In genomic region chr7:44106311-44107065, GRCh38 we compare ENCODE assay signal across 15 cellular contexts. TPM values are rescaled to one million over a fixed set of nuclear protein-coding genes. Genes with fewer than 3 reads are reported as not detected.
DNase-seq lines count a peak whose midpoint lies in the region; ATAC-seq and TF ChIP-seq lines count a peak whose summit lies in the region.
"Had no signal": no experiment of that assay in that cellular context is flagged by ENCODE, and none has a peak within 500 bp of the region (broad histone marks: within the 10 kb centered on the region; RNA-seq: fewer than 3 reads in every experiment).

No MANE protein-coding gene starts in this region.

- no peaks in the 10 kb centered on the region for H3K36me3 Mint-ChIP-seq in activated T-helper 1 cell treated with anti-CD3 and anti-CD28 coated beads, Interleukin-12 subunit alpha, Interleukin-12 subunit beta, Interleukin-2, Interleukin-4 antibody, amounts not matched to agents 30 ng/mL and 10 ng/mL and 1 ng/mL, durations not matched to agents 14 hours and 24 hours and 36 hours (ENCODE audit: low read depth)
- H3K36me3 Mint-ChIP-seq: activated naive CD4-positive, alpha-beta T cell treated with anti-CD3 and anti-CD28 coated beads, Interleukin-2, amount 10 ng/mL, durations not matched to agents 7 days and 5 days had no signal

- H3K79me2 ChIP-seq in smooth muscle cell (ENCODE audit: low read depth): peaks cover 23% of the 10 kb centered on the region

- no peak overlapping the region for H3K9ac ChIP-seq in smooth muscle cell (ENCODE audit: low read depth)

- intact Hi-C loops in activated T-helper 1 cell treated with anti-CD3 and anti-CD28 coated beads, Interleukin-12 subunit alpha, Interleukin-12 subunit beta, Interleukin-2, Interleukin-4 antibody, amounts not matched to agents 30 ng/mL and 10 ng/mL and 1 ng/mL, durations not matched to agents 14 hours and 24 hours and 36 hours (cut with micrococcal nuclease): no loop called here

- H3K4me3 ChIP-seq in AG10803 (ENCODE audit: low read length) (peak overlapping the region; percentile 95), foreskin fibroblast (ENCODE audit: low read depth in 1 of 2, low read length in 2 of 2) (peak overlapping the region; percentile 81 to 86), smooth muscle cell (peak overlapping the region; percentile 84)
- H3K4me3 ChIP-seq: GM12878 had no signal

- no peaks in the 10 kb centered on the region for H3K4me1 ChIP-seq in smooth muscle cell (ENCODE audit: low read depth)

- H3K27me3 ChIP-seq in smooth muscle cell (ENCODE audit: low read depth): no peaks in the 10 kb centered on the region

- H3K27ac ChIP-seq in smooth muscle cell (ENCODE audit: low read depth): no peak overlapping the region

- TF ChIP-seq CTCF in AG10803 (conservative IDR thresholded peaks at IDR 0.05; ENCODE audit: low read length) (no peak), foreskin fibroblast (IDR thresholded peaks at IDR 0.05; ENCODE audit: low read depth, low read length) (no peak), smooth muscle cell (IDR thresholded peaks at IDR 0.05; ENCODE audit: borderline replicate concordance, insufficient read depth, poor library complexity, severe bottlenecking) (no peak)

- H2AFZ ChIP-seq in smooth muscle cell (ENCODE audit: low read depth): no peak overlapping the region

- no peaks in the 10 kb centered on the region for H3K9me3 ChIP-seq in smooth muscle cell (replicated peaks; ENCODE audit: low read depth)

- peak overlapping the region; percentile 94 for H3K4me2 ChIP-seq in smooth muscle cell

- DNase-seq in AG10803 (ENCODE audit: low read depth): no peak
- no peak for DNase-seq in activated T-helper 1 cell treated with anti-CD3 and anti-CD28 coated beads, Interleukin-12 subunit alpha, Interleukin-12 subunit beta, Interleukin-2, Interleukin-4 antibody, amounts not matched to agents 30 ng/mL and 10 ng/mL and 1 ng/mL, durations not matched to agents 14 hours and 24 hours and 36 hours (ENCODE audit: low spot score)
- no peak for DNase-seq in foreskin fibroblast
- DNase-seq in smooth muscle cell (lab: John Stamatoyannopoulos, UW; ENCODE audit: unreplicated experiment): no peak
- no peak for DNase-seq in SKM-1 (lab: John Stamatoyannopoulos, UW; ENCODE audit: unreplicated experiment)
- no peak for DNase-seq in NCI-H2081 treated with DMSO at 0.1 percent for 48 hours (lab: John Stamatoyannopoulos, UW)
- DNase-seq: activated naive CD4-positive, alpha-beta T cell treated with anti-CD3 and anti-CD28 coated beads, Interleukin-2, amount 10 ng/mL, durations not matched to agents 7 days and 5 days; NCI-H510A treated with DMSO at 0.1 percent for 48 hours had no signal

- 96% methylated on average over 10 of the region's 10 CpGs for WGBS in smooth muscle cell (ENCODE audit: low lambda C conversion rate)

- no peak for ATAC-seq in HG03025 (IDR thresholded peaks at IDR 0.05; ENCODE audit: low FRiP score, unreplicated experiment)
- ATAC-seq in GM19035 (IDR thresholded peaks at IDR 0.05; ENCODE audit: unreplicated experiment): no peak
- ATAC-seq: GM12878, right cardiac atrium had no signal

- H4K20me1 ChIP-seq in smooth muscle cell (ENCODE audit: low read depth): peaks cover 18% of the 10 kb centered on the region

- peaks cover 10% of the 10 kb centered on the region for H3K4me1 Mint-ChIP-seq in activated T-helper 1 cell treated with anti-CD3 and anti-CD28 coated beads, Interleukin-12 subunit alpha, Interleukin-12 subunit beta, Interleukin-2, Interleukin-4 antibody, amounts not matched to agents 30 ng/mL and 10 ng/mL and 1 ng/mL, durations not matched to agents 14 hours and 24 hours and 36 hours (ENCODE audit: low read depth)

- H3K4me3 Mint-ChIP-seq in activated T-helper 1 cell treated with anti-CD3 and anti-CD28 coated beads, Interleukin-12 subunit alpha, Interleukin-12 subunit beta, Interleukin-2, Interleukin-4 antibody, amounts not matched to agents 30 ng/mL and 10 ng/mL and 1 ng/mL, durations not matched to agents 14 hours and 24 hours and 36 hours: peak overlapping the region; percentile 61

- H3K27ac Mint-ChIP-seq in activated T-helper 1 cell treated with anti-CD3 and anti-CD28 coated beads, Interleukin-12 subunit alpha, Interleukin-12 subunit beta, Interleukin-2, Interleukin-4 antibody, amounts not matched to agents 30 ng/mL and 10 ng/mL and 1 ng/mL, durations not matched to agents 14 hours and 24 hours and 36 hours: no peak overlapping the region
- H3K27ac Mint-ChIP-seq: activated naive CD4-positive, alpha-beta T cell treated with anti-CD3 and anti-CD28 coated beads, Interleukin-2, amount 10 ng/mL, durations not matched to agents 7 days and 5 days had no signal

- H3K27me3 Mint-ChIP-seq in activated T-helper 1 cell treated with anti-CD3 and anti-CD28 coated beads, Interleukin-12 subunit alpha, Interleukin-12 subunit beta, Interleukin-2, Interleukin-4 antibody, amounts not matched to agents 30 ng/mL and 10 ng/mL and 1 ng/mL, durations not matched to agents 14 hours and 24 hours and 36 hours (ENCODE audit: insufficient read depth): peaks cover 20% of the 10 kb centered on the region

- H3K9me3 Mint-ChIP-seq in activated T-helper 1 cell treated with anti-CD3 and anti-CD28 coated beads, Interleukin-12 subunit alpha, Interleukin-12 subunit beta, Interleukin-2, Interleukin-4 antibody, amounts not matched to agents 30 ng/mL and 10 ng/mL and 1 ng/mL, durations not matched to agents 14 hours and 24 hours and 36 hours: no peaks in the 10 kb centered on the region
- H3K9me3 Mint-ChIP-seq: activated naive CD4-positive, alpha-beta T cell treated with anti-CD3 and anti-CD28 coated beads, Interleukin-2, amount 10 ng/mL, durations not matched to agents 7 days and 5 days had no signal

- H3F3A ChIP-seq in smooth muscle cell (ENCODE audit: low read depth): peaks cover 17% of the 10 kb centered on the region

- no peaks in the 10 kb centered on the region for H3K36me3 ChIP-seq in smooth muscle cell (ENCODE audit: low read depth)

RNA-seq across cellular contexts. Expression of gene AEBP1, which starts 2.3 kb away (rescaled TPM):
- 17.0 and 17.2 TPM in 2 replicates for total RNA-seq in activated T-helper 1 cell treated with anti-CD3 and anti-CD28 coated beads, Interleukin-12 subunit alpha, Interleukin-12 subunit beta, Interleukin-2, Interleukin-4 antibody, amounts not matched to agents 30 ng/mL and 10 ng/mL and 1 ng/mL, durations not matched to agents 14 hours and 24 hours and 36 hours
- total RNA-seq in smooth muscle cell: 36.6 and 39.7 TPM in 2 replicates
- 141 and 163 TPM in 2 replicates for polyA plus RNA-seq in smooth muscle cell
- total RNA-seq: Daoy had no signal

RNA-seq across cellular contexts. Expression of gene POLD2, which starts 16.9 kb away (rescaled TPM):
- total RNA-seq in activated T-helper 1 cell treated with anti-CD3 and anti-CD28 coated beads, Interleukin-12 subunit alpha, Interleukin-12 subunit beta, Interleukin-2, Interleukin-4 antibody, amounts not matched to agents 30 ng/mL and 10 ng/mL and 1 ng/mL, durations not matched to agents 14 hours and 24 hours and 36 hours: 234 and 250 TPM in 2 replicates
- 45.5 and 49.1 TPM in 2 replicates for total RNA-seq in smooth muscle cell
- polyA plus RNA-seq in smooth muscle cell: 133 and 151 TPM in 2 replicates

RNA-seq across cellular contexts. Expression of gene POLM, which starts 24.2 kb away (rescaled TPM):
- 36.9 and 41.7 TPM in 2 replicates for total RNA-seq in activated T-helper 1 cell treated with anti-CD3 and anti-CD28 coated beads, Interleukin-12 subunit alpha, Interleukin-12 subunit beta, Interleukin-2, Interleukin-4 antibody, amounts not matched to agents 30 ng/mL and 10 ng/mL and 1 ng/mL, durations not matched to agents 14 hours and 24 hours and 36 hours
- 4.9 and 5.2 TPM in 2 replicates for total RNA-seq in smooth muscle cell
- polyA plus RNA-seq in smooth muscle cell: 9.9 and 10.2 TPM in 2 replicates

RNA-seq across cellular contexts. Expression of gene MYL7, which starts 34.6 kb away (rescaled TPM):
- not detected in 2 replicates for total RNA-seq in activated T-helper 1 cell treated with anti-CD3 and anti-CD28 coated beads, Interleukin-12 subunit alpha, Interleukin-12 subunit beta, Interleukin-2, Interleukin-4 antibody, amounts not matched to agents 30 ng/mL and 10 ng/mL and 1 ng/mL, durations not matched to agents 14 hours and 24 hours and 36 hours
- total RNA-seq in smooth muscle cell: 39.0 and 95.1 TPM in 2 replicates
- polyA plus RNA-seq in smooth muscle cell: 35.8 and 77.7 TPM in 2 replicates
- total RNA-seq: Daoy, GM12878, ureter had no signal

RNA-seq across cellular contexts. Expression of gene PGAM2, which starts 41.1 kb away (rescaled TPM):
- total RNA-seq in activated T-helper 1 cell treated with anti-CD3 and anti-CD28 coated beads, Interleukin-12 subunit alpha, Interleukin-12 subunit beta, Interleukin-2, Interleukin-4 antibody, amounts not matched to agents 30 ng/mL and 10 ng/mL and 1 ng/mL, durations not matched to agents 14 hours and 24 hours and 36 hours: 0.42 and 0.78 TPM in 2 replicates
- 0.54 TPM in 1 of 2 replicates, not detected in the other for total RNA-seq in smooth muscle cell
- not detected in 2 replicates for polyA plus RNA-seq in smooth muscle cell
- total RNA-seq: Daoy, GM12878 had no signal
- polyA plus RNA-seq: GM12878, keratinocyte had no signal
